ENCODE assay signal across 26 cellular contexts in genomic region chr7:143176128-143176527, GRCh38. TPM values are rescaled to one million over a fixed set of nuclear protein-coding genes. Genes with fewer than 3 reads are reported as not detected.
"Had no signal": no experiment of that assay in that cellular context is flagged by ENCODE, and none has a peak within 500 bp of the region (broad histone marks: within the 10 kb centered on the region; RNA-seq: fewer than 3 reads in every experiment).

No MANE protein-coding gene starts in this region.

- FAIRE-seq: HepG2 had no signal

- H3K4me1 ChIP-seq: SJSA1 had no signal

- H3K27ac ChIP-seq: KMS-11, SJSA1, SK-N-MC had no signal

- H3K4me3 ChIP-seq: SJSA1, SK-N-MC had no signal

- H3K36me3 ChIP-seq: SJSA1 had no signal

- DNase-seq: IMR-90, Kasumi-1, MV-4-11, NCI-H1048, NCI-H1105, NCI-H1417, NCI-H1436 treated with DMSO at 0.1 percent for 48 hours, NCI-H187, NCI-H2029, NCI-H2081 treated with DMSO at 0.1 percent for 48 hours, NCI-H2171, NCI-H226, NCI-H446, NCI-H510A, NCI-H524 treated with DMSO at 0.1 percent for 48 hours, NCI-H69, NCI-H774, Right ventricle myocardium superior, RPMI8226, SIG-M5 had no signal

- H3K9ac ChIP-seq: KMS-11 had no signal

- H3K27me3 ChIP-seq: SJSA1 had no signal

- H3K4me2 ChIP-seq: KMS-11 had no signal

- ATAC-seq: HepG2 had no signal

RNA-seq across cellular contexts. Expression of gene TAS2R39, which starts 7.1 kb away (rescaled TPM):
- total RNA-seq: HepG2, HT1080, IMR-90, MCF 10A, Right ventricle myocardium superior, SJSA1 had no signal
- polyA plus RNA-seq: HepG2, IMR-90 had no signal

RNA-seq across cellular contexts. Expression of gene PIP, which starts 44.3 kb away (rescaled TPM):
- total RNA-seq: HepG2, HT1080, IMR-90, MCF 10A, Right ventricle myocardium superior, SJSA1 had no signal
- polyA plus RNA-seq: HepG2, IMR-90 had no signal

RNA-seq across cellular contexts. Expression of gene TAS2R40, which starts 45.7 kb away (rescaled TPM):
- total RNA-seq: HepG2, HT1080, IMR-90, MCF 10A, Right ventricle myocardium superior, SJSA1 had no signal
- polyA plus RNA-seq: HepG2, IMR-90 had no signal
